Comparison of ENCODE assay signal across 10 cellular contexts in the genomic region with DNA sequence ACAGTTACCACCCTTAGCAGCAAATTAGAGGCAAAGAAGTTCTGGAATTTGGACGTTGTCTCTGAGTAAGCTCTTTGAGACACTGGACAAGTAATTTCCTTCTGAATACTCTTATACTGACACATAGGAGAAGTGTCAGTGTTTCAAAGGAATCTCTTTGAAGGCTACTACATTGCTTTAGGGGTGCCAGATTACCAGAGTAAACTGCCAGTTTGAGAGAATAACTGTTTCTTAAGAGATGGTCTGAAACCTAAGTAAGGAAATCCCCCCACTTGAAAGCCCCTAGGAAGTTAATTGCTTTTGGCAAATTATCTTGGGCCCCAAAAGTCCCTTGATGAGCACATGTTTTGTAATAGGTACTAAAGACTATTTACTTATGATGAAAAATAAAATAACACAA. TPM values are rescaled to one million over a fixed set of nuclear protein-coding genes. Genes with fewer than 3 reads are reported as not detected.
DNase-seq lines count a peak whose midpoint lies in the region; ATAC-seq, FAIRE-seq and TF ChIP-seq lines count a peak whose summit lies in the region.
"Had no signal": no experiment of that assay in that cellular context is flagged by ENCODE, and none has a peak within 500 bp of the region (broad histone marks: within the 10 kb centered on the region; RNA-seq: fewer than 3 reads in every experiment).

No MANE protein-coding gene starts in this region.

- DNase-seq in GM12891 (ENCODE audit: insufficient read length, low spot score): no peak
- DNase-seq in activated CD8-positive, alpha-beta T cell treated with anti-CD3 and anti-CD28 coated beads for 36 hours: no peak
- DNase-seq in left lung: no peak
- DNase-seq in SW 1271 (lab: John Stamatoyannopoulos, UW): no peak
- no peak for DNase-seq in stimulated activated CD4-positive, alpha-beta T cell treated with anti-CD3 and anti-CD28 coated beads, Interleukin-4, amount 100 ng/mL, for 24 hours
- DNase-seq in DMS79 treated with DMSO at 0.1 percent for 48 hours (lab: John Stamatoyannopoulos, UW): no peak
- DNase-seq in immature natural killer cell: no peak
- DNase-seq: activated effector memory CD4-positive, alpha-beta T cell treated with Interleukin-2 at 50 U/mL for 16 hours had no signal

- peak overlapping the region; percentile 86 for H3K27ac Mint-ChIP-seq in activated CD8-positive, alpha-beta T cell treated with anti-CD3 and anti-CD28 coated beads for 36 hours
- peak overlapping the region in 3 of 6 donors; percentile 17 to 33 (median 27) for H3K27ac Mint-ChIP-seq in immature natural killer cell

- H3K4me3 ChIP-seq in ACC112 (ENCODE audit: low read depth, low read length): peak overlapping the region; percentile 88
- H3K4me3 ChIP-seq in left lung: peak overlapping the region in 1 of 2 donors; percentile 82
- H3K4me3 ChIP-seq: hepatocyte had no signal

- TF ChIP-seq CTCF in activated CD8-positive, alpha-beta T cell treated with anti-CD3 and anti-CD28 coated beads for 36 hours (IDR thresholded peaks at IDR 0.05): no peak
- TF ChIP-seq CTCF in left lung (IDR thresholded peaks at IDR 0.05): no peak

- H3K4me3 Mint-ChIP-seq in activated CD8-positive, alpha-beta T cell treated with anti-CD3 and anti-CD28 coated beads for 36 hours: peak overlapping the region; percentile 69
- H3K4me3 Mint-ChIP-seq in immature natural killer cell: peak overlapping the region in 1 of 5 donors; percentile 68

- POLR2A ChIA-PET in activated CD8-positive, alpha-beta T cell treated with anti-CD3 and anti-CD28 coated beads for 36 hours (lab: Charles Lee): interaction anchor here (0.9 to 4.5 kb wide), 5 partner anchors 8 to 114 kb away, joined by 3 to 56 read pairs (median 3); partner anchors contain the start of gene STAMBPL1

- peak; percentile 82 for TF ChIP-seq POLR2A in GM12891 (IDR thresholded peaks at IDR 0.05; ENCODE audit: low read depth, low read length)

- no peak for FAIRE-seq in GM12891 (lab: Jason Lieb, UNC)

- H3K9me3 ChIP-seq in left lung: no peaks in the 10 kb centered on the region

- H3K36me3 Mint-ChIP-seq in activated CD8-positive, alpha-beta T cell treated with anti-CD3 and anti-CD28 coated beads for 36 hours (ENCODE audit: low read depth): peaks cover 30% of the 10 kb centered on the region
- peaks cover 0 to 7% (median 0%) of the 10 kb centered on the region in 3 donors for H3K36me3 Mint-ChIP-seq in immature natural killer cell

- H3K27me3 ChIP-seq in ACC112 (ENCODE audit: insufficient read depth, low read length) (no peaks in the 10 kb centered on the region), left lung (no peaks in the 10 kb centered on the region)
- H3K27me3 ChIP-seq: hepatocyte had no signal

- H3K4me1 Mint-ChIP-seq in activated CD8-positive, alpha-beta T cell treated with anti-CD3 and anti-CD28 coated beads for 36 hours (ENCODE audit: low read depth): peaks cover 61% of the 10 kb centered on the region
- H3K4me1 Mint-ChIP-seq in immature natural killer cell: peaks cover 45 to 62% of the 10 kb centered on the region in 2 donors

- peak overlapping the region; percentile 68 for H3K27ac ChIP-seq in ACC112 (ENCODE audit: low read depth, low read length)
- H3K27ac ChIP-seq in left lung: peak overlapping the region; percentile 98 to 99
- H3K27ac ChIP-seq: hepatocyte had no signal

- intact Hi-C loops in activated CD8-positive, alpha-beta T cell treated with anti-CD3 and anti-CD28 coated beads for 36 hours (cut with micrococcal nuclease): loop anchor here (5.0 kb wide), 1 partner anchor 157 kb away; no protein-coding TSS in a partner anchor
- intact Hi-C loops in left lung (cut with DNase I): no loop called here

- no peaks in the 10 kb centered on the region for H3K9me3 Mint-ChIP-seq in activated CD8-positive, alpha-beta T cell treated with anti-CD3 and anti-CD28 coated beads for 36 hours
- no peaks in the 10 kb centered on the region for H3K9me3 Mint-ChIP-seq in immature natural killer cell

- H3K4me1 ChIP-seq in ACC112 (ENCODE audit: control insufficient read depth, insufficient read depth, low read length, unreplicated experiment) (peaks cover 21% of the 10 kb centered on the region), left lung (peaks cover 10 to 68% of the 10 kb centered on the region in 2 donors)

- H3K27me3 Mint-ChIP-seq in activated CD8-positive, alpha-beta T cell treated with anti-CD3 and anti-CD28 coated beads for 36 hours: no peaks in the 10 kb centered on the region
- peaks cover 0 to 7% (median 3%) of the 10 kb centered on the region in 3 donors for H3K27me3 Mint-ChIP-seq in immature natural killer cell (ENCODE audit: low read depth in 3 of 3)

- ATAC-seq in activated CD8-positive, alpha-beta T cell treated with anti-CD3 and anti-CD28 coated beads for 36 hours: no peak
- ATAC-seq in left lung: no peak

- H3K79me2 ChIP-seq in ACC112 (ENCODE audit: control insufficient read depth, insufficient read depth, low read length, unreplicated experiment): peaks cover 63% of the 10 kb centered on the region

- CTCF ChIA-PET in activated CD8-positive, alpha-beta T cell treated with anti-CD3 and anti-CD28 coated beads for 36 hours (lab: Charles Lee): interaction anchor here (0.6 to 4.6 kb wide), 3 partner anchors 36 to 223 kb away, joined by 3 to 35 read pairs (median 5); no protein-coding TSS in a partner anchor

- H3K36me3 ChIP-seq in ACC112 (ENCODE audit: insufficient read depth, low read length) (no peaks in the 10 kb centered on the region), left lung (no peaks in the 10 kb centered on the region)

- H2AFZ ChIP-seq in ACC112 (ENCODE audit: low read length, unreplicated experiment): no peak overlapping the region
- H2AFZ ChIP-seq: hepatocyte had no signal

TF ChIP-seq in GM12891, 5 proteins besides CTCF, POLR2A, EP300 and RAD21:
- TF ChIP-seq SPI1 (IDR thresholded peaks at IDR 0.05; ENCODE audit: low read depth, low read length) (no peak), POU2F2 (IDR thresholded peaks at IDR 0.05; ENCODE audit: low read depth, low read length) (no peak), PAX5 (IDR thresholded peaks at IDR 0.05; ENCODE audit: insufficient read depth, low read length, severe bottlenecking) (no peak), POLR2AphosphoS5 (IDR thresholded peaks at IDR 0.05; ENCODE audit: low read depth, low read length) (peak; percentile 57), TAF1 (IDR thresholded peaks at IDR 0.05; ENCODE audit: low read depth, low read length) (peak; percentile 64; the same call in 1 of the 2 replicates)

RNA-seq across cellular contexts. Expression of gene FAS, which starts 3.4 kb away (rescaled TPM):
- polyA plus RNA-seq in GM12891 (2012; ENCODE audit: low read depth, missing spikeins): 47.1 TPM
- total RNA-seq in activated CD8-positive, alpha-beta T cell treated with anti-CD3 and anti-CD28 coated beads for 36 hours: 10 to 100 TPM; 48.6 to 49.0 TPM
- total RNA-seq in left lung: 10 to 100 TPM; 47.1 to 76.4 TPM
- 10 to 100 TPM in 2 of 3 donors, 1 to 10 TPM in 1; 9.7 to 14.3 (median 11.1) TPM for polyA plus RNA-seq in immature natural killer cell

RNA-seq across cellular contexts. Expression of gene ACTA2, which starts 41.5 kb away (rescaled TPM):
- 60.5 TPM for polyA plus RNA-seq in GM12891 (2012; ENCODE audit: low read depth, missing spikeins)
- total RNA-seq in activated CD8-positive, alpha-beta T cell treated with anti-CD3 and anti-CD28 coated beads for 36 hours: 10 to 100 TPM; 13.3 to 14.9 TPM
- total RNA-seq in left lung: 100 to 1,000 TPM; 472 to 558 TPM
- 10 to 100 TPM in 2 of 3 donors, 1 to 10 TPM in 1; 6.9 to 36.2 (median 12.6) TPM for polyA plus RNA-seq in immature natural killer cell

Comparison
In these comparisons a context has a peak if more than half of its experiments do, and no peak if none do; other contexts are left out.
1. RNA of gene ACTA2, which starts 41.5 kb away (total RNA-seq): 472 to 558 TPM in left lung; 13.3 to 14.9 TPM in activated CD8-positive, alpha-beta T cell treated with anti-CD3 and anti-CD28 coated beads for 36 hours; every median in the first group is over 10 times any median in the second.